22 cellular contexts compared by ENCODE assay signal in the genomic region with DNA sequence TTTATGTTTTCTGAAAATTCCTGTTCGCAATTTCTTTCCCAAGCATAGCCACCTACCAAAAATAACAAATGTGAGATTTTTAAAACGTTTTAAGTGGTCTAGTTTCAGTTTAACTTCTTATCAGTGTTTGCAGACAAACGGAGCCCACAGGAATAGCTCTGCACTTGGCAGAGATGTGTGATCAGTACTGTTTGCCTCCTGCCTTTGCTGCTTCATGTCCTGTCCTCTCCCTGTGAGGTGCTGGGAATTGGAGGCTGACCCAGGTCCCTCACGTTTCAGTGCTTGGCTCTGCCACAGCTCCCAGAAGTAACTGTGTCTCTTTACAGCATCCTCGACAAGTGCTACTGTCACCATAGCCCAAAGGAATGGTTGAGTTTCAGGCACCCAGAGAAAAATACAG. TPM values are rescaled to one million over a fixed set of nuclear protein-coding genes. Genes with fewer than 3 reads are reported as not detected.
DNase-seq lines count a peak whose midpoint lies in the region; ATAC-seq, FAIRE-seq and TF ChIP-seq lines count a peak whose summit lies in the region.
"Had no signal": no experiment of that assay in that cellular context is flagged by ENCODE, and none has a peak within 500 bp of the region (broad histone marks: within the 10 kb centered on the region; RNA-seq: fewer than 3 reads in every experiment).

No MANE protein-coding gene starts in this region.

- no peak overlapping the region for H3K4me3 ChIP-seq in K562
- peak overlapping the region in 1 of 4 donors; percentile 32 for H3K4me3 ChIP-seq in pancreas
- H3K4me3 ChIP-seq in Karpas-422 (ENCODE audit: low read length): no peak overlapping the region
- no peak overlapping the region for H3K4me3 ChIP-seq in breast epithelium
- H3K4me3 ChIP-seq: BLaER1 treated with 17β-estradiol and CSF1 and Interleukin-3, amounts not matched to agents 10 nM and 100 nM; Peyer's patch; SJCRH30 had no signal

- TF ChIP-seq POLR2A in K562 (conservative IDR thresholded peaks at IDR 0.05): no peak
- no peak for TF ChIP-seq POLR2A in breast epithelium (IDR thresholded peaks at IDR 0.05)

- H3K27me3 ChIP-seq in K562 (ENCODE audit: control insufficient read depth in 2 of 2, insufficient read depth in 2 of 2, low read length in 2 of 2) (peaks cover 0 to 5% of the 10 kb centered on the region in 2 experiments; a peak in 2 of 5 replicates), pancreas (peaks cover 0 to 6% (median 0%) of the 10 kb centered on the region in 4 donors), Karpas-422 (ENCODE audit: low read length) (no peaks in the 10 kb centered on the region), breast epithelium (peaks cover 0 to 4% of the 10 kb centered on the region in 2 donors)
- H3K27me3 ChIP-seq: BLaER1 treated with 17β-estradiol and CSF1 and Interleukin-3, amounts not matched to agents 10 nM and 100 nM; Peyer's patch; SJCRH30 had no signal

- no peaks in the 10 kb centered on the region for H3K9me1 ChIP-seq in K562 (ENCODE audit: control insufficient read depth, insufficient read depth, low read length)

- in situ Hi-C loops in K562 (cut with MboI): no loop called here

- FAIRE-seq in K562 (lab: Jason Lieb, UNC): peak; percentile 29
- no peak for FAIRE-seq in pancreas (lab: Jason Lieb, UNC)
- FAIRE-seq: GM12891, H54 had no signal

- 0 out of 3 replicates have a peak, but pooled peaks have one; percentile 34 for ATAC-seq in K562
- ATAC-seq in pancreas: peak in 3 of 4 donors; percentile 46 to 65 (median 63)

- H3K4me1 ChIP-seq in K562 (replicated peaks in 1 of 2; ENCODE audit: control insufficient read depth in 2 of 2, insufficient read depth in 2 of 2, low read length in 2 of 2) (peaks cover 3 to 8% of the 10 kb centered on the region in 2 experiments; a peak in 4 of 5 replicates), pancreas (no peaks in the 10 kb centered on the region), Karpas-422 (ENCODE audit: low read length) (no peaks in the 10 kb centered on the region), breast epithelium (no peaks in the 10 kb centered on the region)
- H3K4me1 ChIP-seq: BLaER1 treated with 17β-estradiol and CSF1 and Interleukin-3, amounts not matched to agents 10 nM and 100 nM had no signal

- H3K27ac ChIP-seq in K562 (ENCODE audit: extremely low read depth, low read depth, low read length) (no peak overlapping the region), pancreas (no peak overlapping the region), Karpas-422 (ENCODE audit: low read length) (no peak overlapping the region), breast epithelium (no peak overlapping the region)
- H3K27ac ChIP-seq: BLaER1 treated with 17β-estradiol and CSF1 and Interleukin-3, amounts not matched to agents 10 nM and 100 nM; Peyer's patch; SJCRH30 had no signal

- TF ChIP-seq CTCF in K562 (IDR thresholded peaks at IDR 0.05 in 2 of 3, conservative IDR thresholded peaks at IDR 0.05 in 1 of 3; ENCODE audit: insufficient read depth in 2 of 3, low read depth in 1 of 3, low read length in 3 of 3) (no peak), pancreas (IDR thresholded peaks at IDR 0.05) (no peak), breast epithelium (IDR thresholded peaks at IDR 0.05) (no peak)

- CTCF ChIA-PET in K562 (lab: Yijun Ruan, JAX; ENCODE audit: low intra/inter-chr PET ratio): no interaction called here

- peaks cover 7% of the 10 kb centered on the region for H3K9me3 ChIP-seq in K562 (replicated peaks; ENCODE audit: control insufficient read depth, insufficient read depth, low read depth, low read length)
- H3K9me3 ChIP-seq in pancreas: no peaks in the 10 kb centered on the region
- peaks cover 8% of the 10 kb centered on the region; the same call in 1 of the 2 replicates for H3K9me3 ChIP-seq in Karpas-422 (ENCODE audit: low read length)
- no peaks in the 10 kb centered on the region for H3K9me3 ChIP-seq in breast epithelium
- H3K9me3 ChIP-seq: Peyer's patch, SJCRH30 had no signal

- H3K9me2 ChIP-seq in Karpas-422 (replicated peaks; ENCODE audit: insufficient read depth, low read length): no peaks in the 10 kb centered on the region

- peak overlapping the region; percentile 19; the same call in 1 of the 2 replicates for H3K4me2 ChIP-seq in K562 (ENCODE audit: insufficient read depth, low read length)
- no peak overlapping the region for H3K4me2 ChIP-seq in Karpas-422 (ENCODE audit: low read depth, low read length, poor library complexity, severe bottlenecking)
- H3K4me2 ChIP-seq: BLaER1 treated with 17β-estradiol and CSF1 and Interleukin-3, amounts not matched to agents 10 nM and 100 nM had no signal

- H2AFZ ChIP-seq in K562 (ENCODE audit: low read depth, low read length) (no peak overlapping the region), Karpas-422 (ENCODE audit: low read length) (no peak overlapping the region)

- POLR2A ChIA-PET in K562 (lab: Yijun Ruan, JAX): no interaction called here

- H3K36me3 ChIP-seq in K562 (ENCODE audit: control insufficient read depth, insufficient read depth, low read length) (no peaks in the 10 kb centered on the region), pancreas (no peaks in the 10 kb centered on the region), Karpas-422 (ENCODE audit: insufficient read depth, low read length) (no peaks in the 10 kb centered on the region), breast epithelium (no peaks in the 10 kb centered on the region)
- H3K36me3 ChIP-seq: BLaER1 treated with 17β-estradiol and CSF1 and Interleukin-3, amounts not matched to agents 10 nM and 100 nM; Peyer's patch; SJCRH30 had no signal

- H4K20me1 ChIP-seq in K562 (replicated peaks; ENCODE audit: control insufficient read depth, insufficient read depth, low read length): no peaks in the 10 kb centered on the region
- H4K20me1 ChIP-seq in Karpas-422 (ENCODE audit: insufficient read depth, low read depth, low read length): no peaks in the 10 kb centered on the region
- H4K20me1 ChIP-seq: BLaER1 treated with 17β-estradiol and CSF1 and Interleukin-3, amounts not matched to agents 10 nM and 100 nM had no signal

- no peak for TF ChIP-seq RAD21 in K562 (CRISPR knock-in tag; conservative IDR thresholded peaks at IDR 0.05 in 1 of 2, IDR thresholded peaks at IDR 0.05 in 1 of 2)

- BruUV-seq in K562 (replicated peaks; lab: Mats Ljungman, UMichigan): no TSS peak

- WGBS in K562 (ENCODE audit: insufficient coverage, low coverage, missing lambda C conversion rate): under 1% methylated on average over 5 of the region's 5 CpGs
- 15 to 17% methylated on average over 5 of the region's 5 CpGs for WGBS in pancreas, 2 donors

- intact Hi-C loops in K562 (cut with micrococcal nuclease): no loop called here
- intact Hi-C loops in pancreas (cut with DNase I): no loop called here
- intact Hi-C loops in breast epithelium (cut with DNase I; ENCODE audit: low total_unique reads): no loop called here

- H3K9ac ChIP-seq in K562 (ENCODE audit: insufficient read depth in 1 of 2, low read depth in 2 of 2, low read length in 2 of 2) (no peak overlapping the region), Karpas-422 (ENCODE audit: low read length) (no peak overlapping the region)
- H3K9ac ChIP-seq: BLaER1 treated with 17β-estradiol and CSF1 and Interleukin-3, amounts not matched to agents 10 nM and 100 nM had no signal

- TF ChIP-seq EP300 in K562 (IDR thresholded peaks at IDR 0.05; ENCODE audit: low read length): no peak

- H3K79me2 ChIP-seq in K562 (ENCODE audit: control insufficient read depth, insufficient read depth, low read length): no peaks in the 10 kb centered on the region
- no peaks in the 10 kb centered on the region for H3K79me2 ChIP-seq in Karpas-422 (ENCODE audit: low read length)

- DNase-seq in NCI-H146 treated with DMSO at 0.1 percent for 48 hours (lab: John Stamatoyannopoulos, UW; ENCODE audit: unreplicated experiment): peak; percentile 53
- DNase-seq in OCI-M1 (lab: John Stamatoyannopoulos, UW): peak; percentile 58
- peak in 1 of 4 experiments; percentile 25 for DNase-seq in K562 (ENCODE audit: extremely low read depth in 1 of 4, low spot score in 3 of 4)
- DNase-seq in pancreas: no peak
- DNase-seq in H4 (ENCODE audit: low spot score): no peak
- no peak for DNase-seq in Karpas-422
- no peak for DNase-seq in breast epithelium (ENCODE audit: low spot score in 2 of 2)
- DNase-seq: ACHN; CD4-positive, alpha-beta memory T cell; NCI-H1105; NCI-H1694; NCI-H2081; NCI-H2171 treated with DMSO at 0.1 percent for 48 hours; NCI-H446; NK-92 treated with Interleukin-12 subunit alpha and Interleukin-12 subunit beta, amount 100 ng/mL, for 24 hours; Peyer's patch; SJCRH30 had no signal

RNA-seq across cellular contexts. Expression of a gene that starts 1.2 kb away (rescaled TPM):
- total RNA-seq in K562 (2011; cell fraction: chromatin; rRNA removed; ENCODE audit: low replicate concordance): not detected in 2 replicates
- total RNA-seq in K562 (2011; cell fraction: nucleolus; rRNA removed): not detected in 2 replicates
- not detected in 2 replicates for total RNA-seq in K562 (2011; cell fraction: nucleoplasm; rRNA removed)
- total RNA-seq in K562 (2014; rRNA removed) (not detected in 2 replicates), K562 (2014; rRNA removed; fragmentation: Illumina TruSeq; extraction: Trizol) (not detected in 2 replicates), K562 (2015; rRNA removed; fragmentation: Illumina TruSeq; extraction: Trizol) (not detected in 2 replicates), K562 (2021) (not detected in 2 replicates), pancreas (1 to 10 TPM in 4 of 6 donors, under 1 TPM in 2; 0.66 to 5.5 (median 1.8) TPM), breast epithelium (not detected)
- polyA plus RNA-seq in K562 (2011; rRNA removed) (not detected in 2 replicates), K562 (2014; fragmentation: Illumina TruSeq; extraction: Trizol) (not detected in 2 replicates), K562 (2014; fragmentation: Nextera tagmentation; extraction: Ambion mirVana) (not detected), K562 (2014; rRNA removed) (not detected in 2 replicates), pancreas (10 to 100 TPM; 17.2 to 45.7 TPM)
- not detected in 2 replicates for polyA plus RNA-seq in K562 (2011; cell fraction: cytosol; rRNA removed)
- polyA plus RNA-seq in K562 (2011; cell fraction: nucleus; rRNA removed): not detected in 2 replicates
- not detected in 2 replicates for polyA plus RNA-seq in K562 (2012)
- not detected in 2 replicates for polyA minus RNA-seq in K562 (2011; rRNA and poly(A)+ RNA removed)
- polyA minus RNA-seq in K562 (2011; cell fraction: cytosol; rRNA and poly(A)+ RNA removed): not detected in 2 replicates
- polyA minus RNA-seq in K562 (2011; cell fraction: nucleus; rRNA and poly(A)+ RNA removed): not detected in 2 replicates
- total RNA-seq in H4 (2014; rRNA removed; shearing (Covaris generic)): not detected in 2 replicates
- total RNA-seq in Karpas-422 (2014; rRNA removed; shearing (Covaris generic); ENCODE audit: low replicate concordance): not detected in 2 replicates
- total RNA-seq: CD4-positive, alpha-beta memory T cell; G401; T-helper 1 cell treated with Interleukin-12 subunit alpha and Interleukin-12 subunit beta and Interleukin-4 antibody, amounts not matched to agents 30 ng/mL and 1 ng/mL, for 36 hours had no signal
- polyA plus RNA-seq: CD4-positive, alpha-beta memory T cell had no signal

RNA-seq across cellular contexts. Expression of a gene that starts 38.7 kb away (rescaled TPM):
- total RNA-seq in K562 (2011; cell fraction: chromatin; rRNA removed; ENCODE audit: low replicate concordance): 8.4 and 9.7 TPM in 2 replicates
- 4.3 TPM in 2 replicates for total RNA-seq in K562 (2011; cell fraction: nucleolus; rRNA removed)
- 3.1 and 4.9 TPM in 2 replicates for total RNA-seq in K562 (2011; cell fraction: nucleoplasm; rRNA removed)
- total RNA-seq in K562 (2014; rRNA removed) (6.6 and 7.8 TPM in 2 replicates), K562 (2014; rRNA removed; fragmentation: Illumina TruSeq; extraction: Trizol) (6.9 and 7.8 TPM in 2 replicates), K562 (2015; rRNA removed; fragmentation: Illumina TruSeq; extraction: Trizol) (6.3 and 7.5 TPM in 2 replicates), K562 (2021) (6.3 and 6.8 TPM in 2 replicates), pancreas (under 1 TPM in 1 of 6 donors, not detected in 5; 0.09 TPM), breast epithelium (1 to 10 TPM in 2 of 3 donors, not detected in 1; 1.6 to 1.9 TPM)
- polyA plus RNA-seq in K562 (2011; rRNA removed) (4.7 and 10.1 TPM in 2 replicates), K562 (2014; fragmentation: Illumina TruSeq; extraction: Trizol) (8.5 and 9.8 TPM in 2 replicates), K562 (2014; fragmentation: Nextera tagmentation; extraction: Ambion mirVana) (10 to 100 TPM in 1 of 2 experiments, 1 to 10 TPM in 1; 8.3 to 10.1 TPM), K562 (2014; rRNA removed) (5.5 TPM in 2 replicates), pancreas (under 1 TPM; 0.08 to 0.14 TPM)
- polyA plus RNA-seq in K562 (2011; cell fraction: cytosol; rRNA removed): 3.6 and 10.6 TPM in 2 replicates
- 4.4 and 8.6 TPM in 2 replicates for polyA plus RNA-seq in K562 (2011; cell fraction: nucleus; rRNA removed)
- 8.6 and 9.6 TPM in 2 replicates for polyA plus RNA-seq in K562 (2012)
- polyA minus RNA-seq in K562 (2011; rRNA and poly(A)+ RNA removed): 4.2 and 7.3 TPM in 2 replicates
- polyA minus RNA-seq in K562 (2011; cell fraction: cytosol; rRNA and poly(A)+ RNA removed): 0.91 and 3.4 TPM in 2 replicates
- 2.3 and 2.4 TPM in 2 replicates for polyA minus RNA-seq in K562 (2011; cell fraction: nucleus; rRNA and poly(A)+ RNA removed)
- total RNA-seq in H4 (2014; rRNA removed; shearing (Covaris generic)): 0.25 TPM in 1 of 2 replicates, not detected in the other
- 0.11 TPM in 1 of 2 replicates, not detected in the other for total RNA-seq in Karpas-422 (2014; rRNA removed; shearing (Covaris generic); ENCODE audit: low replicate concordance)
- total RNA-seq: CD4-positive, alpha-beta memory T cell; G401; SJCRH30; T-helper 1 cell treated with Interleukin-12 subunit alpha and Interleukin-12 subunit beta and Interleukin-4 antibody, amounts not matched to agents 30 ng/mL and 1 ng/mL, for 36 hours had no signal
- polyA plus RNA-seq: CD4-positive, alpha-beta memory T cell had no signal

RNA-seq across cellular contexts. Expression of a gene that starts 46.4 kb away (rescaled TPM):
- total RNA-seq in K562 (2011; cell fraction: chromatin; rRNA removed; ENCODE audit: low replicate concordance): 210 and 255 TPM in 2 replicates
- total RNA-seq in K562 (2011; cell fraction: nucleolus; rRNA removed): 116 and 127 TPM in 2 replicates
- total RNA-seq in K562 (2011; cell fraction: nucleoplasm; rRNA removed): 147 and 162 TPM in 2 replicates
- total RNA-seq in K562 (2014; rRNA removed) (115 TPM in 2 replicates), K562 (2014; rRNA removed; fragmentation: Illumina TruSeq; extraction: Trizol) (106 and 114 TPM in 2 replicates), K562 (2015; rRNA removed; fragmentation: Illumina TruSeq; extraction: Trizol) (98.1 and 105 TPM in 2 replicates), K562 (2021) (152 and 158 TPM in 2 replicates), pancreas (10 to 100 TPM; 26.9 to 68.0 (median 43.6) TPM), breast epithelium (100 to 1,000 TPM in 2 of 3 donors, 10 to 100 TPM in 1; 87.2 to 179 (median 145) TPM)
- polyA plus RNA-seq in K562 (2011; rRNA removed) (258 and 270 TPM in 2 replicates), K562 (2014; fragmentation: Illumina TruSeq; extraction: Trizol) (113 and 136 TPM in 2 replicates), K562 (2014; fragmentation: Nextera tagmentation; extraction: Ambion mirVana) (10 to 100 TPM; 47.4 to 53.0 TPM), K562 (2014; rRNA removed) (98.9 and 105 TPM in 2 replicates), pancreas (10 to 100 TPM; 13.0 to 19.7 TPM)
- 98.2 and 133 TPM in 2 replicates for polyA plus RNA-seq in K562 (2011; cell fraction: cytosol; rRNA removed)
- 136 and 256 TPM in 2 replicates for polyA plus RNA-seq in K562 (2011; cell fraction: nucleus; rRNA removed)
- polyA plus RNA-seq in K562 (2012): 103 and 113 TPM in 2 replicates
- 409 and 471 TPM in 2 replicates for polyA minus RNA-seq in K562 (2011; rRNA and poly(A)+ RNA removed)
- polyA minus RNA-seq in K562 (2011; cell fraction: cytosol; rRNA and poly(A)+ RNA removed): 218 and 242 TPM in 2 replicates
- 195 and 518 TPM in 2 replicates for polyA minus RNA-seq in K562 (2011; cell fraction: nucleus; rRNA and poly(A)+ RNA removed)
- 12.6 and 13.0 TPM in 2 replicates for total RNA-seq in H4 (2014; rRNA removed; shearing (Covaris generic))
- 37.2 and 39.1 TPM in 2 replicates for total RNA-seq in Karpas-422 (2014; rRNA removed; shearing (Covaris generic); ENCODE audit: low replicate concordance)

Comparison
In these comparisons a context has a peak if more than half of its experiments do, and no peak if none do; other contexts are left out.
1. DNase-seq: peak in NCI-H146 treated with DMSO at 0.1 percent for 48 hours (single experiment) and OCI-M1 (single experiment); none in pancreas (0 of 6), H4 (single experiment), Karpas-422 (single experiment) and breast epithelium (0 of 2).